In genomic region chr14:104475802-104476201, GRCh38 we compare ENCODE assay signal across 32 cellular contexts.
A peak's percentile ranks its signal among the peaks of the same experiment; 100 is the strongest.
DNase-seq lines count a peak whose midpoint lies in the region; ATAC-seq and TF ChIP-seq lines count a peak whose summit lies in the region.
"Had no signal": no experiment of that assay in that cellular context is flagged by ENCODE, and none has a peak within 500 bp of the region (broad histone marks: within the 10 kb centered on the region; RNA-seq: fewer than 3 reads in every experiment).

No MANE protein-coding gene starts in this region.

- no peak for TF ChIP-seq CTCF in esophagus muscularis mucosa (IDR thresholded peaks at IDR 0.05)

- H3K18ac ChIP-seq in neuronal stem cell (ENCODE audit: low read length): peak overlapping the region; percentile 76

- H3K36me3 ChIP-seq in BLaER1 (no peaks in the 10 kb centered on the region), esophagus muscularis mucosa (no peaks in the 10 kb centered on the region), neuronal stem cell (replicated peaks in 1 of 2; ENCODE audit: control insufficient read depth in 2 of 2, insufficient read depth in 2 of 2, low read length in 2 of 2) (peaks cover 0 to 2% of the 10 kb centered on the region in 2 donors)
- H3K36me3 ChIP-seq: BE2C; BLaER1 treated with 17β-estradiol and CSF1 and Interleukin-3, amounts not matched to agents 10 nM and 100 nM had no signal

- no peak for TF ChIP-seq EP300 in esophagus muscularis mucosa (IDR thresholded peaks at IDR 0.05)

- 66% methylated on average over 4 of the region's 10 CpGs for WGBS in esophagus muscularis mucosa
- no CpG with 5 or more reads among the region's 10 CpGs for WGBS in neuronal stem cell (ENCODE audit: extremely low coverage in 2 of 2, insufficient read length in 2 of 2, insufficient replicate concordance in 1 of 2), 2 donors

- H2BK5ac ChIP-seq in neuronal stem cell (ENCODE audit: low read length): peak overlapping the region; percentile 22

- H3K9me3 ChIP-seq in BLaER1 (peaks cover 7% of the 10 kb centered on the region), esophagus muscularis mucosa (peaks cover 0 to under 1% (median under 1%) of the 10 kb centered on the region in 4 donors), neuronal stem cell (replicated peaks in 1 of 2; ENCODE audit: control insufficient read depth in 2 of 2, insufficient read depth in 1 of 2, low read depth in 1 of 2, low read length in 2 of 2) (peaks cover 0 to 3% of the 10 kb centered on the region in 2 donors)
- H3K9me3 ChIP-seq: A549, BE2C, Caco-2 had no signal

- TF ChIP-seq POLR2A in esophagus muscularis mucosa (IDR thresholded peaks at IDR 0.05; ENCODE audit: low read depth): no peak

- H2AFZ ChIP-seq in neuronal stem cell (ENCODE audit: low read length): no peak overlapping the region

- peak overlapping the region; percentile 30 for H2BK15ac ChIP-seq in neuronal stem cell (ENCODE audit: low read length)

- H3K4me2 ChIP-seq in BLaER1: no peak overlapping the region
- no peak overlapping the region for H3K4me2 ChIP-seq in neuronal stem cell (ENCODE audit: insufficient read depth, low read length, poor library complexity, severe bottlenecking)
- H3K4me2 ChIP-seq: A549; BLaER1 treated with 17β-estradiol and CSF1 and Interleukin-3, amounts not matched to agents 10 nM and 100 nM had no signal

- no peak overlapping the region for H2BK12ac ChIP-seq in neuronal stem cell (ENCODE audit: low read length)

- no peaks in the 10 kb centered on the region for H3K27me3 ChIP-seq in BLaER1
- peaks cover 0 to 68% (median 0%) of the 10 kb centered on the region in 4 donors for H3K27me3 ChIP-seq in esophagus muscularis mucosa
- peaks cover 0 to 32% (median 6%) of the 10 kb centered on the region in 3 experiments for H3K27me3 ChIP-seq in neuronal stem cell (ENCODE audit: control insufficient read depth in 3 of 3, insufficient read depth in 3 of 3, low read depth in 1 of 3, low read length in 3 of 3)
- H3K27me3 ChIP-seq: BE2C; BLaER1 treated with 17β-estradiol and CSF1 and Interleukin-3, amounts not matched to agents 10 nM and 100 nM had no signal

- H2AK5ac ChIP-seq in neuronal stem cell (ENCODE audit: low read depth, low read length): peak overlapping the region; percentile 40

- intact Hi-C loops in esophagus muscularis mucosa (cut with DNase I): no loop called here

- peak overlapping the region; percentile 31 for H3K23ac ChIP-seq in neuronal stem cell (ENCODE audit: low read depth, low read length, poor library complexity)

- no peak for ATAC-seq in HG03025 (IDR thresholded peaks at IDR 0.05; ENCODE audit: low FRiP score, unreplicated experiment)
- no peak for ATAC-seq in HG02610 (IDR thresholded peaks at IDR 0.05; ENCODE audit: unreplicated experiment)
- ATAC-seq: A549; CD8-positive, alpha-beta T cell had no signal

- no peak overlapping the region for H3K14ac ChIP-seq in neuronal stem cell (ENCODE audit: low read length)

- H3K4me1 ChIP-seq in BLaER1 (peaks cover 24% of the 10 kb centered on the region), esophagus muscularis mucosa (no peaks in the 10 kb centered on the region), neuronal stem cell (ENCODE audit: control insufficient read depth in 2 of 2, insufficient read depth in 1 of 2, low read depth in 1 of 2, low read length in 2 of 2) (peaks cover 0 to 2% of the 10 kb centered on the region in 2 donors)
- H3K4me1 ChIP-seq: A549, Caco-2 had no signal

- H3K9ac ChIP-seq in BLaER1 (no peak overlapping the region), neuronal stem cell (ENCODE audit: low read depth, low read length, poor library complexity) (peak overlapping the region; percentile 77)
- H3K9ac ChIP-seq: BLaER1 treated with 17β-estradiol and CSF1 and Interleukin-3, amounts not matched to agents 10 nM and 100 nM had no signal

- H3K4me3 ChIP-seq in BLaER1: no peak overlapping the region
- no peak overlapping the region for H3K4me3 ChIP-seq in esophagus muscularis mucosa
- no peak overlapping the region for H3K4me3 ChIP-seq in neuronal stem cell (ENCODE audit: low read length in 2 of 2)
- H3K4me3 ChIP-seq: A549; BLaER1 treated with 17β-estradiol and CSF1 and Interleukin-3, amounts not matched to agents 10 nM and 100 nM had no signal

- H2BK120ac ChIP-seq in neuronal stem cell (ENCODE audit: low read depth, low read length): peak overlapping the region; percentile 61

- DNase-seq in AG20443 (ENCODE audit: low spot score) (peak; percentile 4), esophagus muscularis mucosa (ENCODE audit: extremely low spot score) (peak; percentile 62), neuronal stem cell (ENCODE audit: low spot score) (no peak), HCEC 1CT (no peak), GF-D8 (lab: John Stamatoyannopoulos, UW) (no peak)
- DNase-seq: 8988T; ACHN; AML-193; BE2C; C1 segment of cervical spinal cord; Caco-2; Calu3; CD4-positive, alpha-beta memory T cell; CD4-positive, alpha-beta T cell; CD4-positive, CD25-positive, alpha-beta regulatory T cell; CD8-positive, alpha-beta memory T cell; CD8-positive, alpha-beta T cell; COR-L47; DMS 273 treated with DMSO at 0.1 percent for 48 hours; DMS153; DMS53; DMS79; DMS79 treated with DMSO at 0.1 percent for 48 hours; DND-41; EL had no signal

- no peak overlapping the region for H3K4ac ChIP-seq in neuronal stem cell (ENCODE audit: low read length)

- H3K79me1 ChIP-seq in neuronal stem cell (ENCODE audit: low read depth, low read length): no peaks in the 10 kb centered on the region

- H4K20me1 ChIP-seq in BLaER1: no peaks in the 10 kb centered on the region

- H3K27ac ChIP-seq in BLaER1 (0 out of 2 replicates have a peak overlapping the region, but pooled peaks have one; percentile 6), esophagus muscularis mucosa (replicated peaks in 1 of 4) (no peak overlapping the region), neuronal stem cell (replicated peaks; ENCODE audit: low read length) (no peak overlapping the region)
- H3K27ac ChIP-seq: 22Rv1; A549; BLaER1 treated with 17β-estradiol and CSF1 and Interleukin-3, amounts not matched to agents 10 nM and 100 nM; C4-2B had no signal

- H4K8ac ChIP-seq in neuronal stem cell (ENCODE audit: low read depth, low read length): no peak overlapping the region

- H4K91ac ChIP-seq in neuronal stem cell (ENCODE audit: low read depth, low read length, poor library complexity): no peak overlapping the region

Comparison
In these comparisons a context has a peak if more than half of its experiments do, and no peak if none do; other contexts are left out.
1. DNase-seq: peak in AG20443 (single experiment) and esophagus muscularis mucosa (single experiment); none in neuronal stem cell (single experiment), HCEC 1CT (single experiment) and GF-D8 (single experiment).